In genomic region chr10:46250481-46250880, GRCh38 we compare ENCODE assay signal across 26 cellular contexts. TPM values are rescaled to one million over a fixed set of nuclear protein-coding genes. Genes with fewer than 3 reads are reported as not detected.
"Had no signal": no experiment of that assay in that cellular context is flagged by ENCODE, and none has a peak within 500 bp of the region (broad histone marks: within the 10 kb centered on the region; RNA-seq: fewer than 3 reads in every experiment).

No MANE protein-coding gene starts in this region.

- H3K4me3 Mint-ChIP-seq: activated CD4-positive, alpha-beta memory T cell treated with anti-CD3 and anti-CD28 coated beads for 36 hours; activated CD4-positive, alpha-beta T cell treated with anti-CD3 and anti-CD28 coated beads, Interleukin-2, amount 10 ng/mL, durations not matched to agents 24 days and 14 days; activated naive CD4-positive, alpha-beta T cell treated with anti-CD3 and anti-CD28 coated beads, Interleukin-2, amount 10 ng/mL, durations not matched to agents 7 days and 5 days; activated naive CD8-positive, alpha-beta T cell treated with anti-CD3 and anti-CD28 coated beads, Interleukin-2, amount 10 ng/mL, durations not matched to agents 7 days and 5 days; activated T-cell treated with anti-CD3 and anti-CD28 coated beads, Interleukin-2, amount 50 U/mL, for 72 hours; IgD-negative memory B cell; T-helper 1 cell treated with Interleukin-12 subunit alpha and Interleukin-12 subunit beta and Interleukin-4 antibody, amounts not matched to agents 30 μg/mL and 1 μg/mL, for 36 hours; WTC11 had no signal

- H3K4me1 ChIP-seq: breast epithelium had no signal

- H3K36me3 ChIP-seq: breast epithelium had no signal

- ATAC-seq: activated T-cell treated with anti-CD3 and anti-CD28 coated beads, Interleukin-2, amount 50 U/mL, for 72 hours; PC-3; WTC11 had no signal

- H3K36me3 Mint-ChIP-seq: activated naive CD8-positive, alpha-beta T cell treated with anti-CD3 and anti-CD28 coated beads, Interleukin-2, amount 10 ng/mL, durations not matched to agents 7 days and 5 days; WTC11 had no signal

- H3K9me3 ChIP-seq: breast epithelium had no signal

- H3K9me3 Mint-ChIP-seq: activated CD4-positive, alpha-beta memory T cell treated with anti-CD3 and anti-CD28 coated beads for 36 hours; activated CD4-positive, alpha-beta T cell treated with anti-CD3 and anti-CD28 coated beads, Interleukin-2, amount 10 ng/mL, durations not matched to agents 24 days and 14 days; activated naive CD4-positive, alpha-beta T cell treated with anti-CD3 and anti-CD28 coated beads, Interleukin-2, amount 10 ng/mL, durations not matched to agents 7 days and 5 days; activated naive CD8-positive, alpha-beta T cell treated with anti-CD3 and anti-CD28 coated beads, Interleukin-2, amount 10 ng/mL, durations not matched to agents 7 days and 5 days; activated T-cell treated with anti-CD3 and anti-CD28 coated beads, Interleukin-2, amount 50 U/mL, for 72 hours; activated T-helper 2 cell treated with anti-CD3 and anti-CD28 coated beads, Interferon-gamma antibody, Interleukin-2, Interleukin-4, amounts not matched to agents 10 μg/mL and 5 μg/mL and 100 μg/mL, durations not matched to agents 14 hours and 24 hours and 36 hours; IgD-negative memory B cell; T-helper 1 cell treated with Interleukin-12 subunit alpha and Interleukin-12 subunit beta and Interleukin-4 antibody, amounts not matched to agents 30 μg/mL and 1 μg/mL, for 36 hours; WTC11 had no signal

- H3K27me3 Mint-ChIP-seq: activated CD4-positive, alpha-beta memory T cell treated with anti-CD3 and anti-CD28 coated beads for 36 hours; activated CD4-positive, alpha-beta T cell treated with anti-CD3 and anti-CD28 coated beads, Interleukin-2, amount 10 ng/mL, durations not matched to agents 24 days and 14 days; activated naive CD4-positive, alpha-beta T cell treated with anti-CD3 and anti-CD28 coated beads, Interleukin-2, amount 10 ng/mL, durations not matched to agents 7 days and 5 days; activated naive CD8-positive, alpha-beta T cell treated with anti-CD3 and anti-CD28 coated beads, Interleukin-2, amount 10 ng/mL, durations not matched to agents 7 days and 5 days; IgD-negative memory B cell had no signal

- H3K27ac ChIP-seq: breast epithelium, KMS-11 had no signal

- H3K4me3 ChIP-seq: breast epithelium had no signal

- H3K27me3 ChIP-seq: breast epithelium had no signal

- H3K27ac Mint-ChIP-seq: activated CD4-positive, alpha-beta memory T cell treated with anti-CD3 and anti-CD28 coated beads for 36 hours; activated CD4-positive, alpha-beta T cell treated with anti-CD3 and anti-CD28 coated beads, Interleukin-2, amount 10 ng/mL, durations not matched to agents 24 days and 14 days; activated naive CD4-positive, alpha-beta T cell treated with anti-CD3 and anti-CD28 coated beads, Interleukin-2, amount 10 ng/mL, durations not matched to agents 7 days and 5 days; activated naive CD8-positive, alpha-beta T cell treated with anti-CD3 and anti-CD28 coated beads, Interleukin-2, amount 10 ng/mL, durations not matched to agents 7 days and 5 days; activated T-cell treated with anti-CD3 and anti-CD28 coated beads, Interleukin-2, amount 50 U/mL, for 72 hours; activated T-helper 2 cell treated with anti-CD3 and anti-CD28 coated beads, Interferon-gamma antibody, Interleukin-2, Interleukin-4, amounts not matched to agents 10 μg/mL and 5 μg/mL and 100 μg/mL, durations not matched to agents 14 hours and 24 hours and 36 hours; IgD-negative memory B cell; T-helper 1 cell treated with Interleukin-12 subunit alpha and Interleukin-12 subunit beta and Interleukin-4 antibody, amounts not matched to agents 30 μg/mL and 1 μg/mL, for 36 hours; WTC11 had no signal

- H3K4me1 Mint-ChIP-seq: activated CD4-positive, alpha-beta T cell treated with anti-CD3 and anti-CD28 coated beads, Interleukin-2, amount 10 ng/mL, durations not matched to agents 24 days and 14 days; WTC11 had no signal

- DNase-seq: activated CD4-positive, alpha-beta T cell treated with anti-CD3 and anti-CD28 coated beads, Interleukin-2, amount 10 ng/mL, durations not matched to agents 24 days and 14 days; activated CD8-positive, alpha-beta memory T cell treated with anti-CD3 and anti-CD28 coated beads for 24 hours; activated gamma-delta T cell treated with Interleukin-2 at 50 U/mL for 16 hours; activated naive CD4-positive, alpha-beta T cell treated with anti-CD3 and anti-CD28 coated beads, Interleukin-2, amount 10 ng/mL, durations not matched to agents 7 days and 5 days; activated naive CD8-positive, alpha-beta T cell treated with anti-CD3 and anti-CD28 coated beads, Interleukin-2, amount 10 ng/mL, durations not matched to agents 7 days and 5 days; activated T-cell treated with anti-CD3 and anti-CD28 coated beads, Interleukin-2, amount 50 U/mL, for 72 hours; aorta; caudate nucleus; NCI-H1092 treated with DMSO at 0.1 percent for 48 hours; NCI-H1417 treated with DMSO at 0.1 percent for 48 hours; NCI-H1694; NCI-H2029; NCI-H2107; NCI-H226; NCI-H510A; PC-3; SHP77 treated with DMSO at 0.1 percent for 48 hours had no signal

RNA-seq across cellular contexts. Expression of gene ANTXRL, which starts 36.3 kb away (rescaled TPM):
- total RNA-seq: activated CD4-positive, alpha-beta memory T cell treated with anti-CD3 and anti-CD28 coated beads for 36 hours; activated CD4-positive, alpha-beta T cell treated with anti-CD3 and anti-CD28 coated beads, Interleukin-2, amount 10 ng/mL, durations not matched to agents 24 days and 14 days; activated naive CD8-positive, alpha-beta T cell treated with anti-CD3 and anti-CD28 coated beads, Interleukin-2, amount 10 ng/mL, durations not matched to agents 7 days and 5 days; activated T-cell treated with anti-CD3 and anti-CD28 coated beads, Interleukin-2, amount 50 U/mL, for 72 hours; activated T-helper 2 cell treated with anti-CD3 and anti-CD28 coated beads, Interferon-gamma antibody, Interleukin-2, Interleukin-4, amounts not matched to agents 10 μg/mL and 5 μg/mL and 100 μg/mL, durations not matched to agents 14 hours and 24 hours and 36 hours; MCF 10A; PC-3; SK-MEL-5; WTC11 had no signal
- polyA plus RNA-seq: aorta, IgD-negative memory B cell had no signal
